In the genomic region with DNA sequence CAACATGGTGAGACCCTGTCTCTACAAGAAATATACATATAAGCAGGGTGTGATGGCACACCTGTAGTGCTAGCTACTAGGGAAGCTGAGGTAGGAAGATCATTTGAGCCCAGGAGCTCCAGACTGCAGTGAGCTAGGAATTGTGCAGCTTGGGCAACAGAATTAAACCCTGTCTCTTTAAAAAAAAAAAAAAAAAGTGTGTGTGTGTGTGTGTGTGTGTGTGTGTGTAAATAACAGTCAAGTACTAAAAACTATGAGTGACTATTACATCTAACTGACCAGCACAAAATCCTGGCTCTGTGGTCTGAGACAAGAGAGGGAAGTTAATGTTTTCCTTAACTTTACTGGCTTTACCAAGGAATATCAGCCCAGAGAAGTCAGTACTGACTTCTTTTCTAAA, we compare ENCODE assay signal across 24 cellular contexts. TPM values are rescaled to one million over a fixed set of nuclear protein-coding genes. Genes with fewer than 3 reads are reported as not detected.
DNase-seq lines count a peak whose midpoint lies in the region; ATAC-seq, FAIRE-seq and TF ChIP-seq lines count a peak whose summit lies in the region.
"Had no signal": no experiment of that assay in that cellular context is flagged by ENCODE, and none has a peak within 500 bp of the region (broad histone marks: within the 10 kb centered on the region; RNA-seq: fewer than 3 reads in every experiment).

No MANE protein-coding gene starts in this region.

- H3K36me3 Mint-ChIP-seq in activated naive CD4-positive, alpha-beta T cell treated with anti-CD3 and anti-CD28 coated beads, Interleukin-2, amount 50 U/mL, for 24 hours = peaks cover 6% of the 10 kb centered on the region
- H3K36me3 Mint-ChIP-seq in activated naive CD4-positive, alpha-beta T cell treated with anti-CD3 and anti-CD28 coated beads, Interleukin-2, amount 10 ng/mL, durations not matched to agents 7 days and 5 days = peaks cover 3% of the 10 kb centered on the region
- H3K36me3 Mint-ChIP-seq in T-helper 17 cell (ENCODE audit: low read depth) = no peaks in the 10 kb centered on the region
- H3K36me3 Mint-ChIP-seq: CD14-positive monocyte, IgD-negative memory B cell had no signal

- ATAC-seq in left colon (peak; percentile 39), mucosa of descending colon (peak; percentile 61), T-helper 17 cell (no peak)
- ATAC-seq: Panc1 had no signal

- peak overlapping the region; percentile 61 for H3K27ac Mint-ChIP-seq in activated naive CD4-positive, alpha-beta T cell treated with anti-CD3 and anti-CD28 coated beads, Interleukin-2, amount 50 U/mL, for 24 hours
- H3K27ac Mint-ChIP-seq in activated naive CD4-positive, alpha-beta T cell treated with anti-CD3 and anti-CD28 coated beads, Interleukin-2, amount 10 ng/mL, durations not matched to agents 7 days and 5 days = no peak overlapping the region
- no peak overlapping the region for H3K27ac Mint-ChIP-seq in T-helper 17 cell
- H3K27ac Mint-ChIP-seq: CD14-positive monocyte, IgD-negative memory B cell had no signal

- peaks cover 82% of the 10 kb centered on the region for H3K4me1 Mint-ChIP-seq in activated naive CD4-positive, alpha-beta T cell treated with anti-CD3 and anti-CD28 coated beads, Interleukin-2, amount 50 U/mL, for 24 hours
- H3K4me1 Mint-ChIP-seq in activated naive CD4-positive, alpha-beta T cell treated with anti-CD3 and anti-CD28 coated beads, Interleukin-2, amount 10 ng/mL, durations not matched to agents 7 days and 5 days = peaks cover 35% of the 10 kb centered on the region
- peaks cover 44% of the 10 kb centered on the region for H3K4me1 Mint-ChIP-seq in T-helper 17 cell

- H3K36me3 ChIP-seq in mucosa of descending colon (ENCODE audit: low read depth) = no peaks in the 10 kb centered on the region
- H3K36me3 ChIP-seq: BE2C had no signal

- no peak for TF ChIP-seq CTCF in mucosa of descending colon (IDR thresholded peaks at IDR 0.05)

- H3K9me3 ChIP-seq in mucosa of descending colon (no peaks in the 10 kb centered on the region), T-helper 17 cell (ENCODE audit: control insufficient read depth, low read length, poor library complexity, severe bottlenecking) (no peaks in the 10 kb centered on the region)
- H3K9me3 ChIP-seq: BE2C had no signal

- no peaks in the 10 kb centered on the region for H3K4me1 ChIP-seq in mucosa of descending colon (ENCODE audit: low read depth)
- H3K4me1 ChIP-seq: BE2C had no signal

- H3K27me3 Mint-ChIP-seq in activated naive CD4-positive, alpha-beta T cell treated with anti-CD3 and anti-CD28 coated beads, Interleukin-2, amount 50 U/mL, for 24 hours = no peaks in the 10 kb centered on the region
- no peaks in the 10 kb centered on the region for H3K27me3 Mint-ChIP-seq in activated naive CD4-positive, alpha-beta T cell treated with anti-CD3 and anti-CD28 coated beads, Interleukin-2, amount 10 ng/mL, durations not matched to agents 7 days and 5 days
- no peaks in the 10 kb centered on the region for H3K27me3 Mint-ChIP-seq in T-helper 17 cell
- H3K27me3 Mint-ChIP-seq: CD8-positive, alpha-beta memory T cell; IgD-negative memory B cell had no signal

- CTCF ChIA-PET in activated naive CD4-positive, alpha-beta T cell treated with anti-CD3 and anti-CD28 coated beads, Interleukin-2, amount 10 ng/mL, durations not matched to agents 7 days and 5 days (lab: Charles Lee) = no interaction called here

- no peak overlapping the region for H3K4me3 ChIP-seq in mucosa of descending colon

- intact Hi-C loops in left colon (cut with DNase I, micrococcal nuclease) (no loop called here), mucosa of descending colon (cut with DNase I, micrococcal nuclease) (no loop called here)

- no peak overlapping the region for H3K4me3 Mint-ChIP-seq in activated naive CD4-positive, alpha-beta T cell treated with anti-CD3 and anti-CD28 coated beads, Interleukin-2, amount 50 U/mL, for 24 hours
- H3K4me3 Mint-ChIP-seq in activated naive CD4-positive, alpha-beta T cell treated with anti-CD3 and anti-CD28 coated beads, Interleukin-2, amount 10 ng/mL, durations not matched to agents 7 days and 5 days = no peak overlapping the region
- no peak overlapping the region for H3K4me3 Mint-ChIP-seq in T-helper 17 cell
- H3K4me3 Mint-ChIP-seq: CD14-positive monocyte; CD8-positive, alpha-beta memory T cell; IgD-negative memory B cell had no signal

- peaks cover 6% of the 10 kb centered on the region for H3K9me3 Mint-ChIP-seq in activated naive CD4-positive, alpha-beta T cell treated with anti-CD3 and anti-CD28 coated beads, Interleukin-2, amount 50 U/mL, for 24 hours
- H3K9me3 Mint-ChIP-seq in activated naive CD4-positive, alpha-beta T cell treated with anti-CD3 and anti-CD28 coated beads, Interleukin-2, amount 10 ng/mL, durations not matched to agents 7 days and 5 days = no peaks in the 10 kb centered on the region
- H3K9me3 Mint-ChIP-seq: CD8-positive, alpha-beta memory T cell had no signal

- no peak for TF ChIP-seq POLR2A in GM12892 (IDR thresholded peaks at IDR 0.05; ENCODE audit: low read depth, low read length)

- no peak for DNase-seq in activated naive CD4-positive, alpha-beta T cell treated with anti-CD3 and anti-CD28 coated beads, Interleukin-2, amount 10 ng/mL, durations not matched to agents 7 days and 5 days
- DNase-seq in left colon (no peak), mucosa of descending colon (no peak), GM12892 (ENCODE audit: insufficient read length) (no peak), T-helper 17 cell (no peak)
- no peak for DNase-seq in activated CD4-positive, alpha-beta T cell treated with anti-CD3 and anti-CD28 coated beads, Interleukin-2, amount 50 U/mL, for 1 hour
- DNase-seq: ACHN; BE2C; CD8-positive, alpha-beta memory T cell; DND-41; NCI-H1092; NCI-H1417 treated with DMSO at 0.1 percent for 48 hours; NCI-H1694 treated with DMSO at 0.1 percent for 48 hours; NCI-H2081; NCI-H226; NCI-H510A; NCI-H69; SHP77 treated with DMSO at 0.1 percent for 48 hours had no signal

- FAIRE-seq in GM12892 (lab: Jason Lieb, UNC) = no peak
- FAIRE-seq: GM18507, H54 had no signal

RNA-seq across cellular contexts. Expression of a gene that starts 32.8 kb away (rescaled TPM):
- total RNA-seq in left colon (10 to 100 TPM; 30.2 to 33.2 TPM), mucosa of descending colon (10 to 100 TPM; 31.4 to 42.4 (median 33.6) TPM), T-helper 17 cell (10 to 100 TPM; 73.4 to 88.6 TPM)
- 32.1 TPM for polyA plus RNA-seq in GM12892 (2012; ENCODE audit: missing spikeins)
